In genomic region chr1:51919684-51920083, GRCh38 we compare ENCODE assay signal across 17 cellular contexts.
"Had no signal": no experiment of that assay in that cellular context is flagged by ENCODE, and none has a peak within 500 bp of the region (broad histone marks: within the 10 kb centered on the region; RNA-seq: fewer than 3 reads in every experiment).

No MANE protein-coding gene starts in this region.

- H3K4me1 ChIP-seq: parathyroid adenoma, sigmoid colon, tibial artery had no signal

- DNase-seq: activated CD4-positive, alpha-beta memory T cell treated with anti-CD3 and anti-CD28 coated beads, Interleukin-2, amount 10 ng/mL, durations not matched to agents 7 days and 5 days; activated CD4-positive, alpha-beta T cell treated with anti-CD3 and anti-CD28 coated beads for 48 hours; activated CD4-positive, CD25-positive, alpha-beta regulatory T cell; activated CD8-positive, alpha-beta memory T cell treated with anti-CD3 and anti-CD28 coated beads, Interleukin-2, amount 10 ng/mL, durations not matched to agents 7 days and 5 days; amniotic stem cell; caudate nucleus; sigmoid colon; stimulated activated naive CD4-positive, alpha-beta T cell treated with Interleukin-2 at 50 U/mL for 16 hours; T-cell; tibial artery had no signal

- H2AFZ ChIP-seq: parathyroid adenoma had no signal

- H3K4me3 ChIP-seq: lung, sigmoid colon, tibial artery had no signal

- H3K27ac ChIP-seq: neutrophil, parathyroid adenoma, sigmoid colon, tibial artery had no signal

- ATAC-seq: activated CD8-positive, alpha-beta memory T cell treated with anti-CD3 and anti-CD28 coated beads, Interleukin-2, amount 10 ng/mL, durations not matched to agents 7 days and 5 days; left lobe of liver; T-cell had no signal

- H3K9ac ChIP-seq: parathyroid adenoma had no signal

- H3K27me3 ChIP-seq: sigmoid colon had no signal

- FAIRE-seq: colon, frontal cortex, keratinocyte had no signal

- H3K79me2 ChIP-seq: parathyroid adenoma had no signal

- H3K36me3 ChIP-seq: neutrophil, sigmoid colon, tibial artery had no signal

- H3K9me3 ChIP-seq: neutrophil, sigmoid colon, tibial artery had no signal
